Comparison of ENCODE assay signal across 9 cellular contexts in genomic region chr5:86665984-86666760, GRCh38. TPM values are rescaled to one million over a fixed set of nuclear protein-coding genes. Genes with fewer than 3 reads are reported as not detected.
DNase-seq lines count a peak whose midpoint lies in the region; ATAC-seq lines count a peak whose summit lies in the region.
"Had no signal": no experiment of that assay in that cellular context is flagged by ENCODE, and none has a peak within 500 bp of the region (broad histone marks: within the 10 kb centered on the region; RNA-seq: fewer than 3 reads in every experiment).

No MANE protein-coding gene starts in this region.

- peaks cover 2% of the 10 kb centered on the region for H3K36me3 Mint-ChIP-seq in T-helper 17 cell (ENCODE audit: low read depth)
- no peaks in the 10 kb centered on the region for H3K36me3 Mint-ChIP-seq in effector memory CD8-positive, alpha-beta T cell (ENCODE audit: insufficient read depth)

- no peaks in the 10 kb centered on the region for H4K20me1 ChIP-seq in BLaER1

- H3K4me1 Mint-ChIP-seq in T-helper 17 cell = no peaks in the 10 kb centered on the region
- peaks cover 0 to 2% of the 10 kb centered on the region in 2 donors for H3K4me1 Mint-ChIP-seq in effector memory CD8-positive, alpha-beta T cell (ENCODE audit: low read depth in 2 of 2)

- no peak overlapping the region for H3K4me3 ChIP-seq in BLaER1

- H3K9ac ChIP-seq in BLaER1 = no peak overlapping the region

- peaks cover 30% of the 10 kb centered on the region for H3K27me3 Mint-ChIP-seq in T-helper 17 cell
- peaks cover 20 to 27% of the 10 kb centered on the region in 2 donors for H3K27me3 Mint-ChIP-seq in effector memory CD8-positive, alpha-beta T cell

- H3K9me3 ChIP-seq in BLaER1 (no peaks in the 10 kb centered on the region), T-helper 17 cell (ENCODE audit: control insufficient read depth, low read length, poor library complexity, severe bottlenecking) (peaks cover 2% of the 10 kb centered on the region)
- H3K9me3 ChIP-seq: neutrophil had no signal

- H3K9me3 Mint-ChIP-seq in effector memory CD8-positive, alpha-beta T cell = no peaks in the 10 kb centered on the region

- H3K4me2 ChIP-seq in BLaER1 = peak overlapping the region; percentile 56

- peak; percentile 73 for ATAC-seq in GM19395 (IDR thresholded peaks at IDR 0.05; ENCODE audit: unreplicated experiment)
- peak; percentile 48 for ATAC-seq in T-helper 17 cell
- peak; percentile 87 for ATAC-seq in effector memory CD8-positive, alpha-beta T cell (replicated peaks)
- ATAC-seq in GM18520 (IDR thresholded peaks at IDR 0.05; ENCODE audit: unreplicated experiment) = no peak

- H3K27ac ChIP-seq in BLaER1 = no peak overlapping the region
- H3K27ac ChIP-seq: neutrophil had no signal

- DNase-seq in T-helper 17 cell = peak in 1 of 3 donors; percentile 8
- DNase-seq in effector memory CD8-positive, alpha-beta T cell = peak in 2 of 3 experiments; percentile 27 to 31
- no peak for DNase-seq in NCI-H345 (lab: John Stamatoyannopoulos, UW)
- DNase-seq in NCI-H2171 treated with DMSO at 0.1 percent for 48 hours (lab: John Stamatoyannopoulos, UW) = no peak
- no peak for DNase-seq in AG08396 (ENCODE audit: low spot score)

- peak overlapping the region; percentile 24 for H3K27ac Mint-ChIP-seq in T-helper 17 cell
- peak overlapping the region in 1 of 2 donors; percentile 55 for H3K27ac Mint-ChIP-seq in effector memory CD8-positive, alpha-beta T cell

- peaks cover 10% of the 10 kb centered on the region for H3K4me1 ChIP-seq in BLaER1

- H3K27me3 ChIP-seq in BLaER1 = no peaks in the 10 kb centered on the region
- H3K27me3 ChIP-seq: neutrophil had no signal

- peak overlapping the region; percentile 32 for H3K4me3 Mint-ChIP-seq in T-helper 17 cell
- peak overlapping the region in 1 of 2 donors; percentile 78 for H3K4me3 Mint-ChIP-seq in effector memory CD8-positive, alpha-beta T cell

- no peaks in the 10 kb centered on the region for H3K36me3 ChIP-seq in BLaER1
- H3K36me3 ChIP-seq: neutrophil had no signal

RNA-seq across cellular contexts. Expression of gene COX7C, which starts 48.4 kb away (rescaled TPM):
- total RNA-seq in T-helper 17 cell = 100 to 1,000 TPM; 401 to 409 TPM

Comparison
In these comparisons a context has a peak if more than half of its experiments do, and no peak if none do; other contexts are left out.
1. DNase-seq: peak in effector memory CD8-positive, alpha-beta T cell (2 of 3); none in NCI-H345 (single experiment), NCI-H2171 treated with DMSO at 0.1 percent for 48 hours (single experiment) and AG08396 (single experiment).